ENCODE assay signal across 9 cellular contexts in genomic region chr14:103519043-103519836, GRCh38. TPM values are rescaled to one million over a fixed set of nuclear protein-coding genes. Genes with fewer than 3 reads are reported as not detected.
DNase-seq lines count a peak whose midpoint lies in the region; TF ChIP-seq lines count a peak whose summit lies in the region.
"Had no signal": no experiment of that assay in that cellular context is flagged by ENCODE, and none has a peak within 500 bp of the region (broad histone marks: within the 10 kb centered on the region; RNA-seq: fewer than 3 reads in every experiment).

No MANE protein-coding gene starts in this region.

- H3K23ac ChIP-seq in mesenchymal stem cell (ENCODE audit: low read length in 2 of 2) = no peak overlapping the region

- no peak overlapping the region for H2AK5ac ChIP-seq in mesenchymal stem cell (ENCODE audit: low read length, severe bottlenecking)

- DNase-seq in A673 (ENCODE audit: low spot score) = no peak
- peak; percentile 66 for DNase-seq in H7
- peak; percentile 18 for DNase-seq in mesenchymal stem cell
- DNase-seq in T-helper 9 cell = no peak
- no peak for DNase-seq in COR-L47 (lab: John Stamatoyannopoulos, UW)
- no peak for DNase-seq in NCI-H1105 (lab: John Stamatoyannopoulos, UW)
- no peak for DNase-seq in HCEC 1CT

- POLR2A ChIA-PET in A673 (lab: Charles Lee; ENCODE audit: low non-redundant PET) = no interaction called here

- no peak overlapping the region for H2BK120ac ChIP-seq in mesenchymal stem cell (ENCODE audit: low read depth, low read length)

- H3K36me3 ChIP-seq in A673 (ENCODE audit: insufficient read depth, low read length, poor library complexity, severe bottlenecking) = peaks cover 15% of the 10 kb centered on the region
- peaks cover 10% of the 10 kb centered on the region for H3K36me3 ChIP-seq in H7 (replicated peaks; ENCODE audit: control insufficient read depth, insufficient read depth, low read length)
- H3K36me3 ChIP-seq in mesenchymal stem cell (ENCODE audit: control insufficient read depth in 1 of 2, insufficient read depth in 2 of 2, low read depth in 1 of 2, low read length in 2 of 2) = peaks cover 12 to 15% of the 10 kb centered on the region in 2 experiments

- peak overlapping the region; percentile 17 for H3K9ac ChIP-seq in mesenchymal stem cell (ENCODE audit: low read length)
- H3K9ac ChIP-seq: KMS-11 had no signal

- H3K27ac ChIP-seq in A673 (ENCODE audit: low read depth, low read length, poor library complexity, severe bottlenecking) = peak overlapping the region; percentile 42
- peak overlapping the region; percentile 93 for H3K27ac ChIP-seq in angular gyrus (ENCODE audit: low read depth, low read length)
- no peak overlapping the region for H3K27ac ChIP-seq in mesenchymal stem cell (ENCODE audit: low read length, poor library complexity, severe bottlenecking)
- H3K27ac ChIP-seq: KMS-11 had no signal

- no TSS peak for BruUV-seq in A673 (replicated peaks; lab: Mats Ljungman, UMichigan)

- 69% methylated on average over 11 of the region's 13 CpGs for WGBS in mesenchymal stem cell

- H3K27me3 ChIP-seq in A673 (replicated peaks; ENCODE audit: insufficient read depth, low read depth, low read length, poor library complexity) (no peaks in the 10 kb centered on the region), H7 (ENCODE audit: control insufficient read depth, insufficient read depth, low read length) (peaks cover 11% of the 10 kb centered on the region), mesenchymal stem cell (ENCODE audit: control insufficient read depth in 1 of 2, insufficient read depth in 1 of 2, low read length in 2 of 2) (peaks cover 10 to 15% of the 10 kb centered on the region in 2 experiments)

- no peak overlapping the region for H2BK12ac ChIP-seq in mesenchymal stem cell (ENCODE audit: low read length in 2 of 2)

- no peak overlapping the region for H2BK5ac ChIP-seq in mesenchymal stem cell (ENCODE audit: low read depth, low read length, poor library complexity, severe bottlenecking)

- intact Hi-C loops in A673 (cut with micrococcal nuclease; ENCODE audit: unreplicated experiment) = no loop called here

- no peak overlapping the region for H3K14ac ChIP-seq in mesenchymal stem cell (ENCODE audit: low read length in 2 of 2)

- no peak overlapping the region for H3K18ac ChIP-seq in mesenchymal stem cell (ENCODE audit: low read depth in 1 of 2, low read length in 2 of 2)

- peak overlapping the region; percentile 11 for H4K91ac ChIP-seq in mesenchymal stem cell (ENCODE audit: low read length)

- H3K4me1 ChIP-seq in A673 (ENCODE audit: insufficient read depth, low read length, poor library complexity, severe bottlenecking) (peaks cover 18% of the 10 kb centered on the region), mesenchymal stem cell (ENCODE audit: control insufficient read depth, insufficient read depth, low read depth, low read length) (peaks cover 51% of the 10 kb centered on the region)

- H3K9me3 ChIP-seq in A673 (ENCODE audit: low read depth, low read length, poor library complexity, severe bottlenecking) = no peaks in the 10 kb centered on the region
- H3K9me3 ChIP-seq in mesenchymal stem cell (ENCODE audit: control insufficient read depth, low read length) = no peaks in the 10 kb centered on the region

- no peak overlapping the region for H3K4ac ChIP-seq in mesenchymal stem cell (ENCODE audit: low read depth in 1 of 2, low read length in 2 of 2)

- no peaks in the 10 kb centered on the region for H3K79me1 ChIP-seq in mesenchymal stem cell (replicated peaks; ENCODE audit: low read length, poor library complexity, severe bottlenecking)

- TF ChIP-seq CTCF in A673 (conservative IDR thresholded peaks at IDR 0.05; ENCODE audit: low read depth, low read length) = no peak

- H3K4me3 ChIP-seq in A673 (ENCODE audit: low read depth, low read length, poor library complexity, severe bottlenecking) (no peak overlapping the region), H7 (ENCODE audit: insufficient read depth, low read depth, low read length) (no peak overlapping the region), mesenchymal stem cell (ENCODE audit: insufficient read depth in 1 of 2, low read depth in 1 of 2, low read length in 2 of 2) (no peak overlapping the region)

- H3K4me2 ChIP-seq in mesenchymal stem cell (ENCODE audit: low read length, poor library complexity, severe bottlenecking) = no peak overlapping the region

- no peak overlapping the region for H2AFZ ChIP-seq in mesenchymal stem cell (ENCODE audit: low read depth, low read length)

- CTCF ChIA-PET in A673 (lab: Charles Lee) = interaction anchor here (0.5 to 2.0 kb wide), 10 partner anchors 13 to 1404 kb away, joined by 3 to 8 read pairs (median 4); no protein-coding TSS in a partner anchor

- no peak overlapping the region for H2BK15ac ChIP-seq in mesenchymal stem cell (ENCODE audit: low read depth, poor library complexity, severe bottlenecking)

- H4K8ac ChIP-seq in mesenchymal stem cell (ENCODE audit: low read length) = no peak overlapping the region

RNA-seq across cellular contexts. Expression of gene CKB, which starts 3.4 kb away (rescaled TPM):
- total RNA-seq in A673 (2021) = 118 and 183 TPM in 2 replicates
- total RNA-seq in H7 (2014; rRNA removed; shearing (Covaris generic)) = 282 and 412 TPM in 2 replicates
- polyA plus RNA-seq in mesenchymal stem cell (2013, experiment 1 of 2) = 46.1 TPM
- polyA plus RNA-seq in mesenchymal stem cell (2013, experiment 2 of 2) = 46.9 TPM

RNA-seq across cellular contexts. Expression of gene TRMT61A, which starts 9.8 kb away (rescaled TPM):
- 19.3 and 23.6 TPM in 2 replicates for total RNA-seq in A673 (2021)
- total RNA-seq in H7 (2014; rRNA removed; shearing (Covaris generic)) = 13.4 and 14.1 TPM in 2 replicates
- polyA plus RNA-seq in mesenchymal stem cell (2013, experiment 1 of 2) = 3.6 TPM
- polyA plus RNA-seq in mesenchymal stem cell (2013, experiment 2 of 2) = 3.8 TPM

RNA-seq across cellular contexts. Expression of gene BAG5, which starts 43.2 kb away (rescaled TPM):
- total RNA-seq in A673 (2021) = 35.4 and 39.8 TPM in 2 replicates
- total RNA-seq in H7 (2014; rRNA removed; shearing (Covaris generic)) = 16.6 and 17.7 TPM in 2 replicates
- 14.8 TPM for polyA plus RNA-seq in mesenchymal stem cell (2013, experiment 1 of 2)
- 14.4 TPM for polyA plus RNA-seq in mesenchymal stem cell (2013, experiment 2 of 2)

RNA-seq across cellular contexts. Expression of gene COA8, which starts 43.5 kb away (rescaled TPM):
- 48.6 and 51.0 TPM in 2 replicates for total RNA-seq in A673 (2021)
- 15.8 and 17.4 TPM in 2 replicates for total RNA-seq in H7 (2014; rRNA removed; shearing (Covaris generic))
- polyA plus RNA-seq in mesenchymal stem cell (2013, experiment 1 of 2) = 63.1 TPM
- 58.9 TPM for polyA plus RNA-seq in mesenchymal stem cell (2013, experiment 2 of 2)

Comparison
In these comparisons a context has a peak if more than half of its experiments do, and no peak if none do; other contexts are left out.
1. DNase-seq: peak in H7 (single experiment) and mesenchymal stem cell (single experiment); none in A673 (single experiment), T-helper 9 cell (single experiment), COR-L47 (single experiment), NCI-H1105 (single experiment) and HCEC 1CT (single experiment).